ENCODE assay signal across 8 cellular contexts in the genomic region with DNA sequence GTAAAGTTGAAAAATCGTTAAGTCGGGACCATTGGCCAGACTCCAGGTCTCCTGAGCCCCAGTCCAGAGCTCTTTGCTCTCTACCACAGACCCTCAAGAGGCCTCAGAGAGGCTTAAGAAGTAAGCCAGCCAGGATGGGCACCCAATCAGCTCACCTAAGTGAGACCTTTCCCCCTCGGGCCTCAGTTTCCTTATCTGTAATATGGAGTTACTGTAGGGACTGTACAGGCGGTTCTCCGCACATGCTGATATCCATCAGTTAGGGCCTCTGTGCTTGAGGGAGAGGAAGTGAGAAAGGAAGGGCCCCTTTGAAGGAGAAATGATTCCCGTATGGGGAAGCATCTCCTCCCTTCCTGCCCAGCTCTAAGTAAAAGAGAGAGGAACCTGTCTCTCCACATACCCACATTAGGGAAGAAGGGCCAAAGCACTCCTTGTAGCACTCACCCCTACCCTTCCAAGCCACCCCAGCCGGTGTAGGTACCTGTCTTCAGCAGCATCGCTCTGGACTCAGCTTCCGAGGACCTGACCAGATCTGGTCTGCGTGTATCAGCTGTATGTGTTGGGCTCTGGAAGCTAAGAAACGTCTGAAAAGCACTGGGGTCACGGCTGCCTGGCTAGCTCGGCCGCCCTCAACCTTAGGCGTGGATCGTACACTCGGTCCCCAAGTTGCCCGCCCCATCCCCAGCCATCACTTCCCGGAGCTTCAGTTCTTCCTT. TPM values are rescaled to one million over a fixed set of nuclear protein-coding genes. Genes with fewer than 3 reads are reported as not detected.
DNase-seq lines count a peak whose midpoint lies in the region; ATAC-seq and TF ChIP-seq lines count a peak whose summit lies in the region.

No MANE protein-coding gene starts in this region.

- peaks cover 16% of the 10 kb centered on the region; the same call in 1 of the 2 replicates for H3K36me3 ChIP-seq in KOPT-K1 (ENCODE audit: insufficient read depth, low read length)

- peaks cover 32% of the 10 kb centered on the region for H3K4me1 Mint-ChIP-seq in activated naive CD4-positive, alpha-beta T cell treated with anti-CD3 and anti-CD28 coated beads for 36 hours (ENCODE audit: low read depth)
- H3K4me1 Mint-ChIP-seq in stimulated activated naive CD8-positive, alpha-beta T cell treated with anti-CD3 and anti-CD28 coated beads, Interleukin-15, amount 100 ng/mL, for 72 hours: peaks cover 58% of the 10 kb centered on the region

- in situ Hi-C loops in astrocyte of the cerebellum (cut with HindIII; ENCODE audit: low sequenced_read_pairs): no loop called here

- peak overlapping the region; percentile 66 for H3K27ac Mint-ChIP-seq in activated naive CD4-positive, alpha-beta T cell treated with anti-CD3 and anti-CD28 coated beads for 36 hours
- H3K27ac Mint-ChIP-seq in stimulated activated naive CD8-positive, alpha-beta T cell treated with anti-CD3 and anti-CD28 coated beads, Interleukin-15, amount 100 ng/mL, for 72 hours: peak overlapping the region; percentile 60 to 91

- intact Hi-C loops in activated naive CD4-positive, alpha-beta T cell treated with anti-CD3 and anti-CD28 coated beads for 36 hours (cut with micrococcal nuclease): loop anchor here (1.0 to 5.0 kb wide), 7 partner anchors 20 to 383 kb away; partner anchors contain the start of genes NDUFA6, SNU13 and WBP2NL

- H3K9me3 Mint-ChIP-seq in activated naive CD4-positive, alpha-beta T cell treated with anti-CD3 and anti-CD28 coated beads for 36 hours: no peaks in the 10 kb centered on the region
- no peaks in the 10 kb centered on the region for H3K9me3 Mint-ChIP-seq in stimulated activated naive CD8-positive, alpha-beta T cell treated with anti-CD3 and anti-CD28 coated beads, Interleukin-15, amount 100 ng/mL, for 72 hours

- DNase-seq in activated naive CD4-positive, alpha-beta T cell treated with anti-CD3 and anti-CD28 coated beads for 36 hours: no peak
- no peak for DNase-seq in activated naive CD4-positive, alpha-beta T cell treated with Interleukin-2 at 50 U/mL for 16 hours
- DNase-seq in astrocyte of the cerebellum (ENCODE audit: low read depth): no peak
- DNase-seq in inferior parietal cortex (ENCODE audit: extremely low spot score): peak; percentile 19
- DNase-seq in stimulated activated naive CD8-positive, alpha-beta T cell treated with anti-CD3 and anti-CD28 coated beads, Interleukin-15, amount 100 ng/mL, for 72 hours: no peak
- DNase-seq in NCI-H446 (lab: John Stamatoyannopoulos, UW): no peak
- no peak for DNase-seq in NCI-H2081 (lab: John Stamatoyannopoulos, UW)

- CTCF ChIA-PET in activated naive CD4-positive, alpha-beta T cell treated with anti-CD3 and anti-CD28 coated beads for 36 hours (lab: Charles Lee): no interaction called here

- H3K27ac ChIP-seq in KOPT-K1 (ENCODE audit: low read depth, low read length, poor library complexity, severe bottlenecking): peak overlapping the region; percentile 77

- H3K4me3 ChIP-seq in astrocyte of the cerebellum (ENCODE audit: low read depth, low read length): peak overlapping the region; percentile 52

- H3K4me3 Mint-ChIP-seq in activated naive CD4-positive, alpha-beta T cell treated with anti-CD3 and anti-CD28 coated beads for 36 hours: peak overlapping the region; percentile 87
- peak overlapping the region; percentile 94 for H3K4me3 Mint-ChIP-seq in stimulated activated naive CD8-positive, alpha-beta T cell treated with anti-CD3 and anti-CD28 coated beads, Interleukin-15, amount 100 ng/mL, for 72 hours

- H3K27me3 Mint-ChIP-seq in activated naive CD4-positive, alpha-beta T cell treated with anti-CD3 and anti-CD28 coated beads for 36 hours (ENCODE audit: low read depth): no peaks in the 10 kb centered on the region
- H3K27me3 Mint-ChIP-seq in stimulated activated naive CD8-positive, alpha-beta T cell treated with anti-CD3 and anti-CD28 coated beads, Interleukin-15, amount 100 ng/mL, for 72 hours: no peaks in the 10 kb centered on the region

- no peak for TF ChIP-seq CTCF in astrocyte of the cerebellum (IDR thresholded peaks at IDR 0.05; ENCODE audit: low read depth, low read length, missing control alignments)

- peaks cover 15% of the 10 kb centered on the region for H3K36me3 Mint-ChIP-seq in activated naive CD4-positive, alpha-beta T cell treated with anti-CD3 and anti-CD28 coated beads for 36 hours (ENCODE audit: low read depth)

- H3K9me3 ChIP-seq in KOPT-K1 (ENCODE audit: insufficient read depth, low read length, poor library complexity, severe bottlenecking): no peaks in the 10 kb centered on the region

- no peak for ATAC-seq in stimulated activated naive CD8-positive, alpha-beta T cell treated with anti-CD3 and anti-CD28 coated beads, Interleukin-15, amount 100 ng/mL, for 72 hours

RNA-seq across cellular contexts. Expression of gene NAGA, which starts 0.7 kb away (rescaled TPM):
- 10 to 100 TPM; 14.6 to 15.9 TPM for total RNA-seq in activated naive CD4-positive, alpha-beta T cell treated with anti-CD3 and anti-CD28 coated beads for 36 hours

RNA-seq across cellular contexts. Expression of gene PHETA2, which starts 4.1 kb away (rescaled TPM):
- under 1 TPM; 0.74 to 0.86 TPM for total RNA-seq in activated naive CD4-positive, alpha-beta T cell treated with anti-CD3 and anti-CD28 coated beads for 36 hours

RNA-seq across cellular contexts. Expression of gene SMDT1, which starts 9.5 kb away (rescaled TPM):
- total RNA-seq in activated naive CD4-positive, alpha-beta T cell treated with anti-CD3 and anti-CD28 coated beads for 36 hours: 10 to 100 TPM; 50.2 to 56.2 TPM

RNA-seq across cellular contexts. Expression of gene NDUFA6, which starts 20.6 kb away (rescaled TPM):
- 100 to 1,000 TPM; 122 to 126 TPM for total RNA-seq in activated naive CD4-positive, alpha-beta T cell treated with anti-CD3 and anti-CD28 coated beads for 36 hours
